Comparison of ENCODE assay signal across 7 cellular contexts in genomic region chr12:99985129-99985570, GRCh38. TPM values are rescaled to one million over a fixed set of nuclear protein-coding genes. Genes with fewer than 3 reads are reported as not detected.
DNase-seq lines count a peak whose midpoint lies in the region; ATAC-seq and TF ChIP-seq lines count a peak whose summit lies in the region.

No MANE protein-coding gene starts in this region.

- no peaks in the 10 kb centered on the region for H3K9me3 ChIP-seq in WERI-Rb-1 (ENCODE audit: severe bottlenecking)

- intact Hi-C loops in left ventricle myocardium superior (cut with micrococcal nuclease), result no loop called here

- H3K4me3 ChIP-seq in WERI-Rb-1 (ENCODE audit: low read depth, low read length), result peak overlapping the region; percentile 96
- H3K4me3 ChIP-seq in skin epidermis, result peak overlapping the region; percentile 37 to 48 (median 41)

- no peak for DNase-seq in WERI-Rb-1
- no peak for DNase-seq in left ventricle myocardium superior
- DNase-seq in NCI-H2081 treated with DMSO at 0.1 percent for 48 hours (lab: John Stamatoyannopoulos, UW), result no peak
- DNase-seq in NCI-H146 (lab: John Stamatoyannopoulos, UW), result no peak

- no peaks in the 10 kb centered on the region for H3K27me3 ChIP-seq in WERI-Rb-1 (ENCODE audit: insufficient read depth, low read depth, severe bottlenecking)

- H3K36me3 ChIP-seq in WERI-Rb-1, result no peaks in the 10 kb centered on the region

- TF ChIP-seq CTCF in WERI-Rb-1 (IDR thresholded peaks at IDR 0.05; ENCODE audit: low read depth, low read length), result no peak

- ATAC-seq in GM18909 (IDR thresholded peaks at IDR 0.05; ENCODE audit: poor library complexity, unreplicated experiment) (peak; percentile 46), HG03025 (IDR thresholded peaks at IDR 0.05; ENCODE audit: low FRiP score, unreplicated experiment) (peak; percentile 38), left ventricle myocardium superior (peak; percentile 37)

- H3K27ac ChIP-seq in WERI-Rb-1 (peak overlapping the region; percentile 64), skin epidermis (peak overlapping the region in 7 of 21 experiments; percentile 12 to 77 (median 60))

RNA-seq across cellular contexts. Expression of gene ANKS1B, which starts 0.4 kb away (rescaled TPM):
- 2.5 TPM for total RNA-seq in left ventricle myocardium superior
